Comparison of ENCODE assay signal across 18 cellular contexts in the genomic region with DNA sequence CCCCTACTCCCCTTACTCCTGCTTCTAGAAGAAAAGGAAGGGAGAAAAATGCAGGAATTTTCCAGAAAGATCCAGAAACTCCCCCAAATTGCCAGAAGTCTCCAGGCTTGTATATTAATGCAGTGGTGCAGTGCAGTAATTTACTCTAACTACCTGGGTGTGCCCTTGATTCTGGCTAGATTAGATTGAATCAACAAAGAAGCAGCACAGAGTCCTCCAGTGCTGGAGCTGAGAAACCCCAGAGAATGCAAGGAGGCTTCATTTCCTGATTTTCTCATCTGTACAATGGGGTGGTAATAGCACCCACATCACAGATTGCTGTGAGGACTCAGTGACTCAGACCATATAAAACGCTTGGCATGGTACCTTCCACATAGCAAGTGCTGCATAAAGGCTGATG.
DNase-seq lines count a peak whose midpoint lies in the region; ATAC-seq and TF ChIP-seq lines count a peak whose summit lies in the region.
"Had no signal": no experiment of that assay in that cellular context is flagged by ENCODE, and none has a peak within 500 bp of the region (broad histone marks: within the 10 kb centered on the region; RNA-seq: fewer than 3 reads in every experiment).

No MANE protein-coding gene starts in this region.

- POLR2A ChIA-PET in HCT116 (lab: Charles Lee) = no interaction called here

- no peak overlapping the region for H3K9ac ChIP-seq in HCT116 (ENCODE audit: low read length)

- H3K27ac Mint-ChIP-seq in nephron progenitor cell = no peak overlapping the region
- H3K27ac Mint-ChIP-seq: B cell; CD14-positive monocyte; CD8-positive, alpha-beta memory T cell had no signal

- no peaks in the 10 kb centered on the region for H3K79me2 ChIP-seq in HCT116 (ENCODE audit: insufficient read depth, low read length)

- peaks cover 7% of the 10 kb centered on the region; the same call in 1 of the 2 replicates for H3K27me3 ChIP-seq in HCT116 (ENCODE audit: insufficient read depth, low read length)
- H3K27me3 ChIP-seq in WERI-Rb-1 (ENCODE audit: insufficient read depth, low read depth, severe bottlenecking) = no peaks in the 10 kb centered on the region

- no TSS peak for BruUV-seq in HCT116 (replicated peaks; lab: Mats Ljungman, UMichigan)

- H3K9me3 Mint-ChIP-seq in nephron progenitor cell = peaks cover 10% of the 10 kb centered on the region
- H3K9me3 Mint-ChIP-seq: CD8-positive, alpha-beta memory T cell had no signal

- RAD21 ChIA-PET in HCT116 (lab: Charles Lee; ENCODE audit: low non-redundant PET in 1 of 2, low total read pairs in 2 of 2, uncharacterized antibody in 2 of 2, unreplicated experiment in 2 of 2) = no interaction called here

- TF ChIP-seq RAD21 in HCT116 (IDR thresholded peaks at IDR 0.05; ENCODE audit: low read depth) = no peak

- TF ChIP-seq POLR2A in HCT116 (IDR thresholded peaks at IDR 0.05; ENCODE audit: borderline replicate concordance, extremely low read depth, insufficient read depth, insufficient read length) = no peak

- CTCF ChIA-PET in HCT116 (lab: Charles Lee) = interaction anchor here (0.6 to 1.4 kb wide), 5 partner anchors 12 to 541 kb away, joined by 3 to 4 read pairs (median 3); no protein-coding TSS in a partner anchor

- H3K4me3 Mint-ChIP-seq in nephron progenitor cell = no peak overlapping the region
- H3K4me3 Mint-ChIP-seq: B cell; CD14-positive monocyte; CD8-positive, alpha-beta memory T cell had no signal

- ATAC-seq in HCT116 = peak; percentile 21

- intact Hi-C loops in HCT116 (cut with micrococcal nuclease) = loop anchor here (1.0 kb wide), 2 partner anchors 299 to 527 kb away; no protein-coding TSS in a partner anchor

- no peak for TF ChIP-seq CTCF in HCT116 (IDR thresholded peaks at IDR 0.05 in 2 of 3, conservative IDR thresholded peaks at IDR 0.05 in 1 of 3; ENCODE audit: borderline replicate concordance in 1 of 3, insufficient read depth in 1 of 3, low read depth in 2 of 3, low read length in 2 of 3)
- TF ChIP-seq CTCF in WERI-Rb-1 (IDR thresholded peaks at IDR 0.05; ENCODE audit: low read depth, low read length) = no peak
- no peak for TF ChIP-seq CTCF in fibroblast of mammary gland (conservative IDR thresholded peaks at IDR 0.05; ENCODE audit: control insufficient read depth, insufficient read depth, low read depth, low read length)
- no peak for TF ChIP-seq CTCF in nephron progenitor cell (IDR thresholded peaks at IDR 0.05)

- no peaks in the 10 kb centered on the region for H3K9me2 ChIP-seq in HCT116 (ENCODE audit: insufficient read depth)

- H4K20me1 ChIP-seq in HCT116 (ENCODE audit: insufficient read depth) = no peaks in the 10 kb centered on the region

- H3K9me3 ChIP-seq in HCT116 (ENCODE audit: control insufficient read depth in 1 of 2, insufficient read depth in 1 of 2, low read depth in 1 of 2, low read length in 2 of 2) = peaks cover 5 to 6% of the 10 kb centered on the region in 2 experiments; a peak in 2 of 4 replicates
- H3K9me3 ChIP-seq in WERI-Rb-1 (ENCODE audit: severe bottlenecking) = peaks cover 14% of the 10 kb centered on the region
- H3K9me3 ChIP-seq: Peyer's patch had no signal

- no peaks in the 10 kb centered on the region for H3K4me1 ChIP-seq in HCT116 (ENCODE audit: control insufficient read depth in 1 of 2, insufficient read depth in 2 of 2, low read length in 2 of 2)

- H3K36me3 ChIP-seq in HCT116 (ENCODE audit: control insufficient read depth in 1 of 2, insufficient read depth in 2 of 2, low read length in 2 of 2) (no peaks in the 10 kb centered on the region), WERI-Rb-1 (no peaks in the 10 kb centered on the region)
- H3K36me3 ChIP-seq: Peyer's patch had no signal

- peaks cover 9% of the 10 kb centered on the region for H3K4me1 Mint-ChIP-seq in nephron progenitor cell

- peak; percentile 10 for DNase-seq in A172 (ENCODE audit: low spot score)
- no peak for DNase-seq in HCT116 (ENCODE audit: low read depth, low spot score)
- DNase-seq in WERI-Rb-1 = no peak
- peak; percentile 5 for DNase-seq in fibroblast of mammary gland (ENCODE audit: low read depth)
- no peak for DNase-seq in NCI-H69 (lab: John Stamatoyannopoulos, UW)
- DNase-seq in ecto neural progenitor cell (ENCODE audit: low spot score) = no peak
- DNase-seq in NCI-H187 (lab: John Stamatoyannopoulos, UW) = no peak
- no peak for DNase-seq in nephron progenitor cell
- DNase-seq: DMS79, EL, GDM1, NCI-H2029 treated with DMSO at 0.1 percent for 48 hours had no signal

- H3K27me3 Mint-ChIP-seq in nephron progenitor cell (ENCODE audit: low read depth, poor library complexity) = peaks cover 18% of the 10 kb centered on the region

- H2AFZ ChIP-seq in HCT116 (ENCODE audit: low read depth, low read length, poor library complexity, severe bottlenecking) = no peak overlapping the region

- no peak overlapping the region for H3K27ac ChIP-seq in HCT116 (ENCODE audit: low read depth, low read length)
- H3K27ac ChIP-seq in WERI-Rb-1 = peak overlapping the region; percentile 57
- H3K27ac ChIP-seq: Peyer's patch, SK-N-MC had no signal

- H3K4me3 ChIP-seq in HCT116 (replicated peaks in 1 of 2; ENCODE audit: low read depth in 1 of 2, low read length in 2 of 2) (no peak overlapping the region), WERI-Rb-1 (ENCODE audit: low read depth, low read length) (no peak overlapping the region), fibroblast of mammary gland (ENCODE audit: control insufficient read depth, low read depth, low read length) (no peak overlapping the region)
- H3K4me3 ChIP-seq: GM12878, Peyer's patch, SK-N-MC had no signal

- peaks cover 6% of the 10 kb centered on the region for H3K36me3 Mint-ChIP-seq in nephron progenitor cell (ENCODE audit: low read depth)

- H3K4me2 ChIP-seq in HCT116 (ENCODE audit: low read length) = no peak overlapping the region

TF ChIP-seq in HCT116, 20 proteins besides CTCF, POLR2A, EP300 and RAD21:
- no peak for TF ChIP-seq CBX3 (IDR thresholded peaks at IDR 0.05; ENCODE audit: low read depth)
- TF ChIP-seq JUND (IDR thresholded peaks at IDR 0.05) = no peak
- TF ChIP-seq EGR1 (IDR thresholded peaks at IDR 0.05; ENCODE audit: low read depth) = no peak
- no peak for TF ChIP-seq SRF (IDR thresholded peaks at IDR 0.05; ENCODE audit: low read depth)
- TF ChIP-seq, protein P1, sequence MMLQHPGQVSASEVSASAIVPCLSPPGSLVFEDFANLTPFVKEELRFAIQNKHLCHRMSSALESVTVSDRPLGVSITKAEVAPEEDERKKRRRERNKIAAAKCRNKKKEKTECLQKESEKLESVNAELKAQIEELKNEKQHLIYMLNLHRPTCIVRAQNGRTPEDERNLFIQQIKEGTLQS (IDR thresholded peaks at IDR 0.05) = no peak
- no peak for TF ChIP-seq FOSL1 (IDR thresholded peaks at IDR 0.05; ENCODE audit: low read depth)
- TF ChIP-seq, protein P2, sequence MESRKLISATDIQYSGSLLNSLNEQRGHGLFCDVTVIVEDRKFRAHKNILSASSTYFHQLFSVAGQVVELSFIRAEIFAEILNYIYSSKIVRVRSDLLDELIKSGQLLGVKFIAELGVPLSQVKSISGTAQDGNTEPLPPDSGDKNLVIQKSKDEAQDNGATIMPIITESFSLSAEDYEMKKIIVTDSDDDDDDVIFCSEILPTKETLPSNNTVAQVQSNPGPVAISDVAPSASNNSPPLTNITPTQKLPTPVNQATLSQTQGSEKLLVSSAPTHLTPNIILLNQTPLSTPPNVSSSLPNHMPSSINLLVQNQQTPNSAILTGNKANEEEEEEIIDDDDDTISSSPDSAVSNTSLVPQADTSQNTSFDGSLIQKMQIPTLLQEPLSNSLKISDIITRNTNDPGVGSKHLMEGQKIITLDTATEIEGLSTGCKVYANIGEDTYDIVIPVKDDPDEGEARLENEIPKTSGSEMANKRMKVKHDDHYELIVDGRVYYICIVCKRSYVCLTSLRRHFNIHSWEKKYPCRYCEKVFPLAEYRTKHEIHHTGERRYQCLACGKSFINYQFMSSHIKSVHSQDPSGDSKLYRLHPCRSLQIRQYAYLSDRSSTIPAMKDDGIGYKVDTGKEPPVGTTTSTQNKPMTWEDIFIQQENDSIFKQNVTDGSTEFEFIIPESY (IDR thresholded peaks at IDR 0.05; ENCODE audit: extremely low read depth, insufficient replicate concordance, low read length) = no peak
- TF ChIP-seq, protein P3, sequence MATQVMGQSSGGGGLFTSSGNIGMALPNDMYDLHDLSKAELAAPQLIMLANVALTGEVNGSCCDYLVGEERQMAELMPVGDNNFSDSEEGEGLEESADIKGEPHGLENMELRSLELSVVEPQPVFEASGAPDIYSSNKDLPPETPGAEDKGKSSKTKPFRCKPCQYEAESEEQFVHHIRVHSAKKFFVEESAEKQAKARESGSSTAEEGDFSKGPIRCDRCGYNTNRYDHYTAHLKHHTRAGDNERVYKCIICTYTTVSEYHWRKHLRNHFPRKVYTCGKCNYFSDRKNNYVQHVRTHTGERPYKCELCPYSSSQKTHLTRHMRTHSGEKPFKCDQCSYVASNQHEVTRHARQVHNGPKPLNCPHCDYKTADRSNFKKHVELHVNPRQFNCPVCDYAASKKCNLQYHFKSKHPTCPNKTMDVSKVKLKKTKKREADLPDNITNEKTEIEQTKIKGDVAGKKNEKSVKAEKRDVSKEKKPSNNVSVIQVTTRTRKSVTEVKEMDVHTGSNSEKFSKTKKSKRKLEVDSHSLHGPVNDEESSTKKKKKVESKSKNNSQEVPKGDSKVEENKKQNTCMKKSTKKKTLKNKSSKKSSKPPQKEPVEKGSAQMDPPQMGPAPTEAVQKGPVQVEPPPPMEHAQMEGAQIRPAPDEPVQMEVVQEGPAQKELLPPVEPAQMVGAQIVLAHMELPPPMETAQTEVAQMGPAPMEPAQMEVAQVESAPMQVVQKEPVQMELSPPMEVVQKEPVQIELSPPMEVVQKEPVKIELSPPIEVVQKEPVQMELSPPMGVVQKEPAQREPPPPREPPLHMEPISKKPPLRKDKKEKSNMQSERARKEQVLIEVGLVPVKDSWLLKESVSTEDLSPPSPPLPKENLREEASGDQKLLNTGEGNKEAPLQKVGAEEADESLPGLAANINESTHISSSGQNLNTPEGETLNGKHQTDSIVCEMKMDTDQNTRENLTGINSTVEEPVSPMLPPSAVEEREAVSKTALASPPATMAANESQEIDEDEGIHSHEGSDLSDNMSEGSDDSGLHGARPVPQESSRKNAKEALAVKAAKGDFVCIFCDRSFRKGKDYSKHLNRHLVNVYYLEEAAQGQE (IDR thresholded peaks at IDR 0.05; ENCODE audit: low read depth) = no peak
- no peak for TF ChIP-seq SIN3A (IDR thresholded peaks at IDR 0.05; ENCODE audit: low read depth)
- TF ChIP-seq, protein P4, sequence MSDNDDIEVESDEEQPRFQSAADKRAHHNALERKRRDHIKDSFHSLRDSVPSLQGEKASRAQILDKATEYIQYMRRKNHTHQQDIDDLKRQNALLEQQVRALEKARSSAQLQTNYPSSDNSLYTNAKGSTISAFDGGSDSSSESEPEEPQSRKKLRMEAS (IDR thresholded peaks at IDR 0.05) = no peak
- TF ChIP-seq EZH2 (IDR thresholded peaks at IDR 0.05) = no peak
- TF ChIP-seq SP1 (IDR thresholded peaks at IDR 0.05; ENCODE audit: low read depth) = no peak

Comparison
In these comparisons a context has a peak if more than half of its experiments do, and no peak if none do; other contexts are left out.
1. DNase-seq: peak in A172 (single experiment) and fibroblast of mammary gland (single experiment); none in HCT116 (single experiment), WERI-Rb-1 (single experiment), NCI-H69 (single experiment), ecto neural progenitor cell (single experiment), NCI-H187 (0 of 2) and nephron progenitor cell (single experiment).